In genomic region chr11:30595929-30596328, GRCh38 we compare ENCODE assay signal across 40 cellular contexts. TPM values are rescaled to one million over a fixed set of nuclear protein-coding genes. Genes with fewer than 3 reads are reported as not detected.
"Had no signal": no experiment of that assay in that cellular context is flagged by ENCODE, and none has a peak within 500 bp of the region (broad histone marks: within the 10 kb centered on the region; RNA-seq: fewer than 3 reads in every experiment).

No MANE protein-coding gene starts in this region.

- H3K4me1 ChIP-seq: Peyer's patch had no signal

- DNase-seq: activated B cell treated with CpG ODN at 0.5 μM for 24 hours; activated CD4-positive, alpha-beta memory T cell treated with anti-CD3 and anti-CD28 coated beads for 36 hours; activated CD4-positive, alpha-beta T cell treated with anti-CD3 and anti-CD28 coated beads for 4 hours; activated CD4-positive, alpha-beta T cell treated with anti-CD3 and anti-CD28 coated beads, Interleukin-2, amount 50 U/mL, for 1 hour; activated CD4-positive, CD25-positive, alpha-beta regulatory T cell treated with anti-CD3 and anti-CD28 coated beads, Interleukin-2, amount 50 U/mL, for 72 hours; activated CD8-positive, alpha-beta memory T cell treated with anti-CD3 and anti-CD28 coated beads, Interleukin-2, amount 50 U/mL, for 4 hours; activated effector memory CD4-positive, alpha-beta T cell treated with anti-CD3 and anti-CD28 coated beads, Interleukin-2, amount 50 U/mL, for 16 hours; activated naive CD4-positive, alpha-beta T cell; activated naive CD4-positive, alpha-beta T cell treated with anti-CD3 and anti-CD28 coated beads, Interleukin-2, amount 50 U/mL, for 16 hours; activated naive CD8-positive, alpha-beta T cell treated with anti-CD3 and anti-CD28 coated beads for 36 hours; activated T-cell treated with anti-CD3 and anti-CD28 coated beads, Interleukin-2, amount 50 U/mL, for 1 hour; activated T-cell treated with anti-CD3 and anti-CD28 coated beads, Interleukin-2, amount 50 U/mL, for 72 hours; amniotic stem cell; aorta; brain microvascular endothelial cell; central memory CD4-positive, alpha-beta T cell; Karpas-422; NCI-H1048; NCI-H1105 treated with DMSO at 0.1 percent for 48 hours; NCI-H1436; NCI-H1694; NCI-H1930; NCI-H2081 treated with DMSO at 0.1 percent for 48 hours; NCI-H345; NCI-H524 treated with DMSO at 0.1 percent for 48 hours; NCI-H748 treated with DMSO at 0.1 percent for 48 hours; NK-92 treated with Interleukin-12 subunit alpha and Interleukin-12 subunit beta, amount 100 ng/mL, for 24 hours; PC-3; Peyer's patch; RPMI8226; SIG-M5; SW 1271; T-helper 1 cell; T-helper 2 cell; T-helper 9 cell had no signal

- H3K9me3 ChIP-seq: Peyer's patch had no signal

- H3K4me3 ChIP-seq: Peyer's patch had no signal

- H3K36me3 ChIP-seq: brain microvascular endothelial cell, Peyer's patch had no signal

- H3K27ac ChIP-seq: brain microvascular endothelial cell, Peyer's patch, VCaP had no signal

- H3K27me3 ChIP-seq: brain microvascular endothelial cell, Peyer's patch had no signal

- ATAC-seq: activated T-cell treated with anti-CD3 and anti-CD28 coated beads, Interleukin-2, amount 50 U/mL, for 72 hours; activated T-helper 17 cell treated with anti-CD3 and anti-CD28 coated beads, Interleukin-2, amount 50 U/mL, for 72 hours; PC-3; Right ventricle myocardium inferior had no signal

RNA-seq across cellular contexts. Expression of gene MPPED2, which starts 9.8 kb away (rescaled TPM):
- total RNA-seq: activated CD4-positive, alpha-beta memory T cell treated with anti-CD3 and anti-CD28 coated beads for 36 hours; activated T-helper 17 cell treated with anti-CD3 and anti-CD28 coated beads, Interleukin-2, amount 50 U/mL, for 72 hours; MCF 10A; NCI-H460; PC-3 had no signal
